1 cellular context compared by ENCODE assay signal in genomic region chr11:47437746-47438418, GRCh38.
TF ChIP-seq lines count a peak whose summit lies in the region.

No MANE protein-coding gene starts in this region.

TF ChIP-seq in HepG2, 621 proteins besides CTCF, POLR2A, EP300 and RAD21 (continued from another document):
- no peak for TF ChIP-seq ELF4 (CRISPR knock-in tag; IDR thresholded peaks at IDR 0.05; ENCODE audit: borderline replicate concordance)
- no peak for TF ChIP-seq ZNF766 (CRISPR knock-in tag; IDR thresholded peaks at IDR 0.05; ENCODE audit: borderline replicate concordance)
- no peak for TF ChIP-seq ZNF761 (CRISPR knock-in tag; conservative IDR thresholded peaks at IDR 0.05)
- no peak for TF ChIP-seq ZBTB7A (CRISPR knock-in tag; IDR thresholded peaks at IDR 0.05)
- no peak for TF ChIP-seq BCL3 (CRISPR knock-in tag; IDR thresholded peaks at IDR 0.05)
- TF ChIP-seq ZKSCAN8 (CRISPR knock-in tag; IDR thresholded peaks at IDR 0.05; ENCODE audit: borderline replicate concordance), result no peak
- TF ChIP-seq KMT2B (CRISPR knock-in tag; IDR thresholded peaks at IDR 0.05), result 0 out of 2 replicates have a peak, but pooled peaks have one; percentile 43
- peak; percentile 36; the same call in 1 of the 2 replicates for TF ChIP-seq MYC (CRISPR knock-in tag; IDR thresholded peaks at IDR 0.05; ENCODE audit: borderline replicate concordance)
- TF ChIP-seq ZSCAN22 (CRISPR knock-in tag; IDR thresholded peaks at IDR 0.05), result no peak
- TF ChIP-seq IKZF4 (CRISPR knock-in tag; IDR thresholded peaks at IDR 0.05; ENCODE audit: borderline replicate concordance, low read depth, not compliant biosample characterization), result no peak
- TF ChIP-seq MAFG (CRISPR knock-in tag; IDR thresholded peaks at IDR 0.05), result no peak
- peak; percentile 12; the same call in 1 of the 2 replicates for TF ChIP-seq ZNF501 (CRISPR knock-in tag; IDR thresholded peaks at IDR 0.05)
- no peak for TF ChIP-seq ZBTB2 (CRISPR knock-in tag; IDR thresholded peaks at IDR 0.05; ENCODE audit: low read depth)
- TF ChIP-seq ZNF556 (CRISPR knock-in tag; IDR thresholded peaks at IDR 0.05; ENCODE audit: borderline replicate concordance), result peak; percentile 14; the same call in 1 of the 2 replicates
- no peak for TF ChIP-seq RFX5 (IDR thresholded peaks at IDR 0.05; ENCODE audit: low read depth, low read length)
- no peak for TF ChIP-seq ZNF720 (CRISPR knock-in tag; IDR thresholded peaks at IDR 0.05)
- no peak for TF ChIP-seq U2AF2 (IDR thresholded peaks at IDR 0.05; ENCODE audit: low read depth, low read length)
- 0 out of 2 replicates have a peak, but pooled peaks have one; percentile 12 for TF ChIP-seq ARID3A (IDR thresholded peaks at IDR 0.05; ENCODE audit: low read depth, low read length)
- TF ChIP-seq ISX (CRISPR knock-in tag; conservative IDR thresholded peaks at IDR 0.05), result no peak
- TF ChIP-seq ZNF75D (CRISPR knock-in tag; IDR thresholded peaks at IDR 0.05; ENCODE audit: borderline replicate concordance), result no peak
- TF ChIP-seq ZNF839 (CRISPR knock-in tag; IDR thresholded peaks at IDR 0.05; ENCODE audit: borderline replicate concordance), result no peak
- TF ChIP-seq ZNF296 (CRISPR knock-in tag; conservative IDR thresholded peaks at IDR 0.05), result 0 out of 2 replicates have a peak, but pooled peaks have one; percentile 28
- TF ChIP-seq ZNF670 (CRISPR knock-in tag; IDR thresholded peaks at IDR 0.05; ENCODE audit: borderline replicate concordance), result 0 out of 2 replicates have a peak, but pooled peaks have one; percentile 45
- no peak for TF ChIP-seq ZNF354B (CRISPR knock-in tag; IDR thresholded peaks at IDR 0.05)
- TF ChIP-seq HNRNPK (IDR thresholded peaks at IDR 0.05; ENCODE audit: low read depth, low read length, poor library complexity, severe bottlenecking), result no peak
- no peak for TF ChIP-seq ZNF101 (CRISPR knock-in tag; IDR thresholded peaks at IDR 0.05; ENCODE audit: borderline replicate concordance, low read depth)
- TF ChIP-seq NONO (IDR thresholded peaks at IDR 0.05), result no peak
- no peak for TF ChIP-seq NONO (CRISPR knock-in tag; conservative IDR thresholded peaks at IDR 0.05)
- TF ChIP-seq ZNF678 (CRISPR knock-in tag; IDR thresholded peaks at IDR 0.05), result no peak
- peak; percentile 68; the same call in 1 of the 2 replicates for TF ChIP-seq FOXC1 (CRISPR knock-in tag; IDR thresholded peaks at IDR 0.05; ENCODE audit: borderline replicate concordance)
- no peak for TF ChIP-seq ATF3 (CRISPR knock-in tag; IDR thresholded peaks at IDR 0.05)
- TF ChIP-seq ZNF687 (CRISPR knock-in tag; IDR thresholded peaks at IDR 0.05), result peak; percentile 93
- no peak for TF ChIP-seq MIXL1 (CRISPR knock-in tag; IDR thresholded peaks at IDR 0.05)
- peak; percentile 23; the same call in 1 of the 2 replicates for TF ChIP-seq NR2F2 (IDR thresholded peaks at IDR 0.05; ENCODE audit: borderline replicate concordance, low read depth)
- TF ChIP-seq HBP1 (CRISPR knock-in tag; IDR thresholded peaks at IDR 0.05; ENCODE audit: low read depth), result no peak
- no peak for TF ChIP-seq THRA (CRISPR knock-in tag; IDR thresholded peaks at IDR 0.05; ENCODE audit: borderline replicate concordance)
- no peak for TF ChIP-seq POGK (CRISPR knock-in tag; conservative IDR thresholded peaks at IDR 0.05)
- no peak for TF ChIP-seq TRIM22 (IDR thresholded peaks at IDR 0.05)
- TF ChIP-seq ZNF460 (CRISPR knock-in tag; IDR thresholded peaks at IDR 0.05; ENCODE audit: borderline replicate concordance), result no peak; the same call in 1 of the 2 replicates
- no peak for TF ChIP-seq ZSCAN20 (CRISPR knock-in tag; IDR thresholded peaks at IDR 0.05; ENCODE audit: borderline replicate concordance)
- no peak for TF ChIP-seq HDAC2 (CRISPR knock-in tag; IDR thresholded peaks at IDR 0.05)
- no peak for TF ChIP-seq ZNF17 (CRISPR knock-in tag; IDR thresholded peaks at IDR 0.05)
TF ChIP-seq in HepG2: peak in this region for 125.
